Comparison of ENCODE assay signal across 1 cellular context in the genomic region with DNA sequence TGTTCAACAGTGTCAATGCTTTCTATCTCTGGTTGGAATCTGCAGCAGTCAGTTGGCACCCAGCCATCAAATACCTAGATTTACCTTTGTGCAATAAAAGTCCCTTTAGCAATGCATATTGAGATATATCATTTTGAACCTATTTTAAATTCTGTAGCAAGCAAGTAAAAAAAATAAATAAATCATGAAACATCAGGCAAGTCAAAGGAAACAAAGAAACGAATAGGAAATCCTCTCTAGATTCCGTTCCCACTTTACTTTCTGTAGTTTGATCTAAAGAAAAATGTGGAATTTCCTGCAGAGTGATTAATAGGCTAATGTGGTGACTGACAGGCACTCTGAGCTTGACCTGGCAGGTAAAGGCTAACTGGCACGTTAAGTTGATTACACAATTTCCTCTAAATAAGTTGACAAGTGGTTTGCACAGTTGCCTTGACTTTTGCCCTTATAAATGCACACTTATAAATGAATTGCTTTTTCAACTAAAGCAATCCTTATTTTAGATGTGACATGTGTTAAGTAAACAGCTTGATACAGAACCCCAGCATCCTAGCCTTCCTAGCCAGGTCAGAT.
A peak's percentile ranks its signal among the peaks of the same experiment; 100 is the strongest.
TF ChIP-seq lines count a peak whose summit lies in the region.

No MANE protein-coding gene starts in this region.

TF ChIP-seq in HepG2, 621 proteins besides CTCF, POLR2A, EP300 and RAD21 (continued from another document and continues in another):
- TF ChIP-seq, protein P1, sequence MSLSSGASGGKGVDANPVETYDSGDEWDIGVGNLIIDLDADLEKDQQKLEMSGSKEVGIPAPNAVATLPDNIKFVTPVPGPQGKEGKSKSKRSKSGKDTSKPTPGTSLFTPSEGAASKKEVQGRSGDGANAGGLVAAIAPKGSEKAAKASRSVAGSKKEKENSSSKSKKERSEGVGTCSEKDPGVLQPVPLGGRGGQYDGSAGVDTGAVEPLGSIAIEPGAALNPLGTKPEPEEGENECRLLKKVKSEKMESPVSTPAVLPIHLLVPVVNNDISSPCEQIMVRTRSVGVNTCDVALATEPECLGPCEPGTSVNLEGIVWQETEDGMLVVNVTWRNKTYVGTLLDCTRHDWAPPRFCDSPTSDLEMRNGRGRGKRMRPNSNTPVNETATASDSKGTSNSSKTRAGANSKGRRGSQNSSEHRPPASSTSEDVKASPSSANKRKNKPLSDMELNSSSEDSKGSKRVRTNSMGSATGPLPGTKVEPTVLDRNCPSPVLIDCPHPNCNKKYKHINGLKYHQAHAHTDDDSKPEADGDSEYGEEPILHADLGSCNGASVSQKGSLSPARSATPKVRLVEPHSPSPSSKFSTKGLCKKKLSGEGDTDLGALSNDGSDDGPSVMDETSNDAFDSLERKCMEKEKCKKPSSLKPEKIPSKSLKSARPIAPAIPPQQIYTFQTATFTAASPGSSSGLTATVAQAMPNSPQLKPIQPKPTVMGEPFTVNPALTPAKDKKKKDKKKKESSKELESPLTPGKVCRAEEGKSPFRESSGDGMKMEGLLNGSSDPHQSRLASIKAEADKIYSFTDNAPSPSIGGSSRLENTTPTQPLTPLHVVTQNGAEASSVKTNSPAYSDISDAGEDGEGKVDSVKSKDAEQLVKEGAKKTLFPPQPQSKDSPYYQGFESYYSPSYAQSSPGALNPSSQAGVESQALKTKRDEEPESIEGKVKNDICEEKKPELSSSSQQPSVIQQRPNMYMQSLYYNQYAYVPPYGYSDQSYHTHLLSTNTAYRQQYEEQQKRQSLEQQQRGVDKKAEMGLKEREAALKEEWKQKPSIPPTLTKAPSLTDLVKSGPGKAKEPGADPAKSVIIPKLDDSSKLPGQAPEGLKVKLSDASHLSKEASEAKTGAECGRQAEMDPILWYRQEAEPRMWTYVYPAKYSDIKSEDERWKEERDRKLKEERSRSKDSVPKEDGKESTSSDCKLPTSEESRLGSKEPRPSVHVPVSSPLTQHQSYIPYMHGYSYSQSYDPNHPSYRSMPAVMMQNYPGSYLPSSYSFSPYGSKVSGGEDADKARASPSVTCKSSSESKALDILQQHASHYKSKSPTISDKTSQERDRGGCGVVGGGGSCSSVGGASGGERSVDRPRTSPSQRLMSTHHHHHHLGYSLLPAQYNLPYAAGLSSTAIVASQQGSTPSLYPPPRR (CRISPR knock-in tag; IDR thresholded peaks at IDR 0.05; ENCODE audit: borderline replicate concordance): peak; percentile 94
- TF ChIP-seq, protein P2, sequence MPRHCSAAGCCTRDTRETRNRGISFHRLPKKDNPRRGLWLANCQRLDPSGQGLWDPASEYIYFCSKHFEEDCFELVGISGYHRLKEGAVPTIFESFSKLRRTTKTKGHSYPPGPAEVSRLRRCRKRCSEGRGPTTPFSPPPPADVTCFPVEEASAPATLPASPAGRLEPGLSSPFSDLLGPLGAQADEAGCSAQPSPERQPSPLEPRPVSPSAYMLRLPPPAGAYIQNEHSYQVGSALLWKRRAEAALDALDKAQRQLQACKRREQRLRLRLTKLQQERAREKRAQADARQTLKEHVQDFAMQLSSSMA (CRISPR knock-in tag; IDR thresholded peaks at IDR 0.05): no peak
- TF ChIP-seq ZNF552 (CRISPR knock-in tag; IDR thresholded peaks at IDR 0.05; ENCODE audit: borderline replicate concordance) (no peak), ZNF121 (CRISPR knock-in tag; IDR thresholded peaks at IDR 0.05) (no peak), HIVEP1 (CRISPR knock-in tag; IDR thresholded peaks at IDR 0.05) (no peak), PCBP1 (IDR thresholded peaks at IDR 0.05; ENCODE audit: borderline replicate concordance, low read depth, low read length) (no peak), PITX1 (CRISPR knock-in tag; IDR thresholded peaks at IDR 0.05) (peak; percentile 67; the same call in 1 of the 2 replicates), ISL2 (CRISPR knock-in tag; IDR thresholded peaks at IDR 0.05) (peak; percentile 89), ZNF180 (CRISPR knock-in tag; IDR thresholded peaks at IDR 0.05; ENCODE audit: borderline replicate concordance, low read depth) (no peak), NR2F2 (IDR thresholded peaks at IDR 0.05; ENCODE audit: borderline replicate concordance, low read depth) (peak; percentile 88), ZNF670 (CRISPR knock-in tag; IDR thresholded peaks at IDR 0.05; ENCODE audit: borderline replicate concordance) (no peak), NCOR1 (IDR thresholded peaks at IDR 0.05; ENCODE audit: borderline replicate concordance, low read length) (peak; percentile 53; the same call in 1 of the 2 replicates), PAX8 (CRISPR knock-in tag; IDR thresholded peaks at IDR 0.05; ENCODE audit: borderline replicate concordance) (no peak), ZFP36L1 (CRISPR knock-in tag; IDR thresholded peaks at IDR 0.05) (no peak), GFI1 (CRISPR knock-in tag; IDR thresholded peaks at IDR 0.05; ENCODE audit: borderline replicate concordance) (peak; percentile 45; the same call in 1 of the 2 replicates), BCL6 (CRISPR knock-in tag; IDR thresholded peaks at IDR 0.05) (peak; percentile 66), ZNF256 (CRISPR knock-in tag; conservative IDR thresholded peaks at IDR 0.05) (no peak), PPARG (CRISPR knock-in tag; conservative IDR thresholded peaks at IDR 0.05) (peak; percentile 97), ETV5 (CRISPR knock-in tag; IDR thresholded peaks at IDR 0.05; ENCODE audit: borderline replicate concordance) (peak; percentile 87; the same call in 1 of the 2 replicates), ZFP36L2 (CRISPR knock-in tag; IDR thresholded peaks at IDR 0.05) (no peak), ZNF260 (CRISPR knock-in tag; IDR thresholded peaks at IDR 0.05; ENCODE audit: borderline replicate concordance, low read depth) (no peak), MEIS1 (CRISPR knock-in tag; IDR thresholded peaks at IDR 0.05; ENCODE audit: borderline replicate concordance) (peak; percentile 97), ZBTB21 (CRISPR knock-in tag; IDR thresholded peaks at IDR 0.05) (no peak), ZNF484 (CRISPR knock-in tag; IDR thresholded peaks at IDR 0.05; ENCODE audit: borderline replicate concordance, low read depth) (no peak), SMARCC2 (IDR thresholded peaks at IDR 0.05) (no peak), ZNF772 (CRISPR knock-in tag; IDR thresholded peaks at IDR 0.05) (no peak), ESRRA (CRISPR knock-in tag; IDR thresholded peaks at IDR 0.05; ENCODE audit: low read depth) (no peak), IRF2 (CRISPR knock-in tag; IDR thresholded peaks at IDR 0.05) (no peak), MED1 (CRISPR knock-in tag; IDR thresholded peaks at IDR 0.05) (peak; percentile 96), RXRA (CRISPR knock-in tag; IDR thresholded peaks at IDR 0.05) (peak; percentile 79; the same call in 1 of the 2 replicates), HMG20B (CRISPR knock-in tag; conservative IDR thresholded peaks at IDR 0.05) (0 out of 2 replicates have a peak, but pooled peaks have one; percentile 14), NR2C2 (CRISPR knock-in tag; IDR thresholded peaks at IDR 0.05; ENCODE audit: borderline replicate concordance) (peak; percentile 45; the same call in 1 of the 2 replicates), TEAD2 (CRISPR knock-in tag; IDR thresholded peaks at IDR 0.05) (no peak), ZNF891 (CRISPR knock-in tag; IDR thresholded peaks at IDR 0.05) (no peak), RFX5 (IDR thresholded peaks at IDR 0.05; ENCODE audit: low read depth, low read length) (no peak), EEA1 (CRISPR knock-in tag; IDR thresholded peaks at IDR 0.05; ENCODE audit: borderline replicate concordance) (no peak), PAF1 (CRISPR knock-in tag; IDR thresholded peaks at IDR 0.05) (no peak)
- TF ChIP-seq, protein P3, sequence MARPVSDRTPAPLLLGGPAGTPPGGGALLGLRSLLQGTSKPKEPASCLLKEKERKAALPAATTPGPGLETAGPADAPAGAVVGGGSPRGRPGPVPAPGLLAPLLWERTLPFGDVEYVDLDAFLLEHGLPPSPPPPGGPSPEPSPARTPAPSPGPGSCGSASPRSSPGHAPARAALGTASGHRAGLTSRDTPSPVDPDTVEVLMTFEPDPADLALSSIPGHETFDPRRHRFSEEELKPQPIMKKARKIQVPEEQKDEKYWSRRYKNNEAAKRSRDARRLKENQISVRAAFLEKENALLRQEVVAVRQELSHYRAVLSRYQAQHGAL (CRISPR knock-in tag; IDR thresholded peaks at IDR 0.05; ENCODE audit: not compliant biosample characterization): no peak
- TF ChIP-seq, protein P4, sequence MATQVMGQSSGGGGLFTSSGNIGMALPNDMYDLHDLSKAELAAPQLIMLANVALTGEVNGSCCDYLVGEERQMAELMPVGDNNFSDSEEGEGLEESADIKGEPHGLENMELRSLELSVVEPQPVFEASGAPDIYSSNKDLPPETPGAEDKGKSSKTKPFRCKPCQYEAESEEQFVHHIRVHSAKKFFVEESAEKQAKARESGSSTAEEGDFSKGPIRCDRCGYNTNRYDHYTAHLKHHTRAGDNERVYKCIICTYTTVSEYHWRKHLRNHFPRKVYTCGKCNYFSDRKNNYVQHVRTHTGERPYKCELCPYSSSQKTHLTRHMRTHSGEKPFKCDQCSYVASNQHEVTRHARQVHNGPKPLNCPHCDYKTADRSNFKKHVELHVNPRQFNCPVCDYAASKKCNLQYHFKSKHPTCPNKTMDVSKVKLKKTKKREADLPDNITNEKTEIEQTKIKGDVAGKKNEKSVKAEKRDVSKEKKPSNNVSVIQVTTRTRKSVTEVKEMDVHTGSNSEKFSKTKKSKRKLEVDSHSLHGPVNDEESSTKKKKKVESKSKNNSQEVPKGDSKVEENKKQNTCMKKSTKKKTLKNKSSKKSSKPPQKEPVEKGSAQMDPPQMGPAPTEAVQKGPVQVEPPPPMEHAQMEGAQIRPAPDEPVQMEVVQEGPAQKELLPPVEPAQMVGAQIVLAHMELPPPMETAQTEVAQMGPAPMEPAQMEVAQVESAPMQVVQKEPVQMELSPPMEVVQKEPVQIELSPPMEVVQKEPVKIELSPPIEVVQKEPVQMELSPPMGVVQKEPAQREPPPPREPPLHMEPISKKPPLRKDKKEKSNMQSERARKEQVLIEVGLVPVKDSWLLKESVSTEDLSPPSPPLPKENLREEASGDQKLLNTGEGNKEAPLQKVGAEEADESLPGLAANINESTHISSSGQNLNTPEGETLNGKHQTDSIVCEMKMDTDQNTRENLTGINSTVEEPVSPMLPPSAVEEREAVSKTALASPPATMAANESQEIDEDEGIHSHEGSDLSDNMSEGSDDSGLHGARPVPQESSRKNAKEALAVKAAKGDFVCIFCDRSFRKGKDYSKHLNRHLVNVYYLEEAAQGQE (IDR thresholded peaks at IDR 0.05; ENCODE audit: borderline replicate concordance in 1 of 2, low read depth in 1 of 2, low read length in 2 of 2): no peak
- TF ChIP-seq, protein P5, sequence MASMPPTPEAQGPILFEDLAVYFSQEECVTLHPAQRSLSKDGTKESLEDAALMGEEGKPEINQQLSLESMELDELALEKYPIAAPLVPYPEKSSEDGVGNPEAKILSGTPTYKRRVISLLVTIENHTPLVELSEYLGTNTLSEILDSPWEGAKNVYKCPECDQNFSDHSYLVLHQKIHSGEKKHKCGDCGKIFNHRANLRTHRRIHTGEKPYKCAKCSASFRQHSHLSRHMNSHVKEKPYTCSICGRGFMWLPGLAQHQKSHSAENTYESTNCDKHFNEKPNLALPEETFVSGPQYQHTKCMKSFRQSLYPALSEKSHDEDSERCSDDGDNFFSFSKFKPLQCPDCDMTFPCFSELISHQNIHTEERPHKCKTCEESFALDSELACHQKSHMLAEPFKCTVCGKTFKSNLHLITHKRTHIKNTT (CRISPR knock-in tag; IDR thresholded peaks at IDR 0.05): no peak
- TF ChIP-seq, protein P6, sequence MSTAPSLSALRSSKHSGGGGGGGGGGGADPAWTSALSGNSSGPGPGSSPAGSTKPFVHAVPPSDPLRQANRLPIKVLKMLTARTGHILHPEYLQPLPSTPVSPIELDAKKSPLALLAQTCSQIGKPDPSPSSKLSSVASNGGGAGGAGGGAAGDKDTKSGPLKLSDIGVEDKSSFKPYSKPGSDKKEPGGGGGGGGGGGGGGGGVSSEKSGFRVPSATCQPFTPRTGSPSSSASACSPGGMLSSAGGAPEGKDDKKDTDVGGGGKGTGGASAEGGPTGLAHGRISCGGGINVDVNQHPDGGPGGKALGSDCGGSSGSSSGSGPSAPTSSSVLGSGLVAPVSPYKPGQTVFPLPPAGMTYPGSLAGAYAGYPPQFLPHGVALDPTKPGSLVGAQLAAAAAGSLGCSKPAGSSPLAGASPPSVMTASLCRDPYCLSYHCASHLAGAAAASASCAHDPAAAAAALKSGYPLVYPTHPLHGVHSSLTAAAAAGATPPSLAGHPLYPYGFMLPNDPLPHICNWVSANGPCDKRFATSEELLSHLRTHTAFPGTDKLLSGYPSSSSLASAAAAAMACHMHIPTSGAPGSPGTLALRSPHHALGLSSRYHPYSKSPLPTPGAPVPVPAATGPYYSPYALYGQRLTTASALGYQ (CRISPR knock-in tag; IDR thresholded peaks at IDR 0.05): peak; percentile 73; the same call in 1 of the 2 replicates
- TF ChIP-seq, protein P7, sequence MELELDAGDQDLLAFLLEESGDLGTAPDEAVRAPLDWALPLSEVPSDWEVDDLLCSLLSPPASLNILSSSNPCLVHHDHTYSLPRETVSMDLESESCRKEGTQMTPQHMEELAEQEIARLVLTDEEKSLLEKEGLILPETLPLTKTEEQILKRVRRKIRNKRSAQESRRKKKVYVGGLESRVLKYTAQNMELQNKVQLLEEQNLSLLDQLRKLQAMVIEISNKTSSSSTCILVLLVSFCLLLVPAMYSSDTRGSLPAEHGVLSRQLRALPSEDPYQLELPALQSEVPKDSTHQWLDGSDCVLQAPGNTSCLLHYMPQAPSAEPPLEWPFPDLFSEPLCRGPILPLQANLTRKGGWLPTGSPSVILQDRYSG (CRISPR knock-in tag; IDR thresholded peaks at IDR 0.05): no peak
- TF ChIP-seq, protein P8, sequence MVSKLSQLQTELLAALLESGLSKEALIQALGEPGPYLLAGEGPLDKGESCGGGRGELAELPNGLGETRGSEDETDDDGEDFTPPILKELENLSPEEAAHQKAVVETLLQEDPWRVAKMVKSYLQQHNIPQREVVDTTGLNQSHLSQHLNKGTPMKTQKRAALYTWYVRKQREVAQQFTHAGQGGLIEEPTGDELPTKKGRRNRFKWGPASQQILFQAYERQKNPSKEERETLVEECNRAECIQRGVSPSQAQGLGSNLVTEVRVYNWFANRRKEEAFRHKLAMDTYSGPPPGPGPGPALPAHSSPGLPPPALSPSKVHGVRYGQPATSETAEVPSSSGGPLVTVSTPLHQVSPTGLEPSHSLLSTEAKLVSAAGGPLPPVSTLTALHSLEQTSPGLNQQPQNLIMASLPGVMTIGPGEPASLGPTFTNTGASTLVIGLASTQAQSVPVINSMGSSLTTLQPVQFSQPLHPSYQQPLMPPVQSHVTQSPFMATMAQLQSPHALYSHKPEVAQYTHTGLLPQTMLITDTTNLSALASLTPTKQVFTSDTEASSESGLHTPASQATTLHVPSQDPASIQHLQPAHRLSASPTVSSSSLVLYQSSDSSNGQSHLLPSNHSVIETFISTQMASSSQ (IDR thresholded peaks at IDR 0.05; ENCODE audit: low read depth): peak; percentile 64
- TF ChIP-seq, protein P8 (CRISPR knock-in tag; IDR thresholded peaks at IDR 0.05; ENCODE audit: borderline replicate concordance): peak; percentile 78; the same call in 1 of the 2 replicates
